In the genomic region with DNA sequence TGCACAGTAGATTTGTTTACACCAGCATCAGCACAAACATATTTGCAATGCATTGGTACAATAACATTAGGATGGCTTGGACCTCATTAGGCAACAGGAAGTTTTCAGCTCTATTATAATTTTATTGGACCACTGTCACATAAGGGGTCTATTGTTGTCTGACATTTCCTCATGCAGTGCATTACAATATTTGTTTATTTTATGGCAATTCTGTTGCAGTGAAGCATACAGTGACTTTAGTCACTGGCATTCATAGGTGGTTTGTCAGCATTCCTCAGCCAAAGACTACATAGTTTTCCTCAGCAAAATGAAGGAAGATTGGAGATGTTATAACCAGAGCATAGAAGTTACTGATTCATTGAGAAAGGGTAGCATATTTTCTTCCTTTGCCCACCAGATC, we compare ENCODE assay signal across 18 cellular contexts.
DNase-seq lines count a peak whose midpoint lies in the region; ATAC-seq, FAIRE-seq and TF ChIP-seq lines count a peak whose summit lies in the region.
"Had no signal": no experiment of that assay in that cellular context is flagged by ENCODE, and none has a peak within 500 bp of the region (broad histone marks: within the 10 kb centered on the region; RNA-seq: fewer than 3 reads in every experiment).

No MANE protein-coding gene starts in this region.

- H3K36me3 ChIP-seq in SJSA1 (no peaks in the 10 kb centered on the region), spleen (no peaks in the 10 kb centered on the region), lower lobe of right lung (no peaks in the 10 kb centered on the region)

- H3K27ac ChIP-seq in SJSA1, result peak overlapping the region; percentile 72
- no peak overlapping the region for H3K27ac ChIP-seq in spleen
- no peak overlapping the region for H3K27ac ChIP-seq in lower lobe of right lung
- H3K27ac ChIP-seq: body of pancreas, dorsolateral prefrontal cortex, parathyroid adenoma, PC-9 had no signal

- DNase-seq in ACHN (peak; percentile 65), H54 (ENCODE audit: insufficient read length, low spot score) (peak; percentile 0), SJSA1 (ENCODE audit: low read depth in 1 of 2, low spot score in 2 of 2) (peak in 1 of 2 experiments; percentile 45), fibroblast of peridontal ligament (ENCODE audit: extremely low read depth) (peak; percentile 8), spleen (no peak), lower lobe of right lung (no peak)
- DNase-seq: activated CD8-positive, alpha-beta memory T cell treated with anti-CD3 and anti-CD28 coated beads, Interleukin-2, amount 10 ng/mL, durations not matched to agents 7 days and 5 days; activated effector memory CD4-positive, alpha-beta T cell treated with Interleukin-2 at 50 U/mL for 16 hours; body of pancreas; dorsolateral prefrontal cortex; left ventricle myocardium superior; NCI-H1930; NCI-H526 treated with DMSO at 0.1 percent for 48 hours had no signal

- in situ Hi-C loops in ACHN (cut with HindIII; ENCODE audit: low pct_ligation_motif_present, low pct_unique_long_range_greater_than_20kb, low sequenced_read_pairs), result no loop called here

- no peak for TF ChIP-seq POLR2A in H54 (IDR thresholded peaks at IDR 0.05; ENCODE audit: low read depth, low read length)
- TF ChIP-seq POLR2A in spleen (IDR thresholded peaks at IDR 0.05), result no peak

- ATAC-seq in lower lobe of right lung (no peak), HG02885 (IDR thresholded peaks at IDR 0.05; ENCODE audit: poor library complexity, unreplicated experiment) (no peak), GM18861 (IDR thresholded peaks at IDR 0.05; ENCODE audit: unreplicated experiment) (no peak)
- ATAC-seq: activated CD8-positive, alpha-beta memory T cell treated with anti-CD3 and anti-CD28 coated beads, Interleukin-2, amount 10 ng/mL, durations not matched to agents 7 days and 5 days; body of pancreas; left ventricle myocardium superior had no signal

- TF ChIP-seq CTCF in spleen (IDR thresholded peaks at IDR 0.05 in 8 of 11, conservative IDR thresholded peaks at IDR 0.05 in 3 of 11) (no peak), lower lobe of right lung (IDR thresholded peaks at IDR 0.05) (no peak)

- H3K9me3 ChIP-seq in SJSA1 (replicated peaks) (no peaks in the 10 kb centered on the region; the same call in 1 of the 2 replicates), spleen (peaks cover 0 to 2% (median 0%) of the 10 kb centered on the region in 8 donors), lower lobe of right lung (no peaks in the 10 kb centered on the region)
- H3K9me3 ChIP-seq: body of pancreas had no signal

- H3K27me3 ChIP-seq in SJSA1 (replicated peaks) (no peaks in the 10 kb centered on the region), spleen (replicated peaks in 1 of 7) (no peaks in the 10 kb centered on the region), lower lobe of right lung (ENCODE audit: low read depth) (no peaks in the 10 kb centered on the region)
- H3K27me3 ChIP-seq: body of pancreas, dorsolateral prefrontal cortex had no signal

- no peak overlapping the region for H3K4me3 ChIP-seq in SJSA1
- H3K4me3 ChIP-seq in spleen, result no peak overlapping the region
- H3K4me3 ChIP-seq in lower lobe of right lung, result no peak overlapping the region
- H3K4me3 ChIP-seq: body of pancreas, dorsolateral prefrontal cortex, PC-9 had no signal

- peak; percentile 71 for FAIRE-seq in H54 (lab: Jason Lieb, UNC)
- FAIRE-seq: D721Med had no signal

- H3K4me1 ChIP-seq in SJSA1 (replicated peaks), result peaks cover 8% of the 10 kb centered on the region
- no peaks in the 10 kb centered on the region for H3K4me1 ChIP-seq in spleen
- no peaks in the 10 kb centered on the region for H3K4me1 ChIP-seq in lower lobe of right lung
- H3K4me1 ChIP-seq: body of pancreas, parathyroid adenoma had no signal

- intact Hi-C loops in spleen (cut with DNase I; ENCODE audit: low total_unique reads), result no loop called here
- intact Hi-C loops in lower lobe of right lung (cut with DNase I), result no loop called here

Comparison
In these comparisons a context has a peak if more than half of its experiments do, and no peak if none do; other contexts are left out.
1. DNase-seq: peak in ACHN (single experiment), H54 (single experiment) and fibroblast of peridontal ligament (single experiment); none in spleen (single experiment) and lower lobe of right lung (single experiment).